20 cellular contexts compared by ENCODE assay signal in the genomic region with DNA sequence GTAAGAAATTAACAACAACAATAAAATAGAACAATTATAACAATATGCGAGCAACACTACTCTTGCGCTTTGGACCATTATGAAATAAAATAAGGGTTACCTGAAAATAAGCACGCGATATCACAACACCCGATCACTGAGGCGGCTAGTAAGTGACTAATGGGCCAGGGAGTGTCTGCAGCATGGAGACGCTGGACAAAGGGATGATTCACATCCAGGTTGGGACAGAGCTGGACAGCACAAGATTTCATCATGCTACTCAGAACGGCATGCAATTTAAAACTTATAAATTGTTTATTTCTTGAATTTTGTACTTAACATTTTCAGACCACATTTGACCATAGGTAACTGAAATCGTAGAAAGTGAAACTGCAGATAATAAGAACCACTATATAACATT. TPM values are rescaled to one million over a fixed set of nuclear protein-coding genes. Genes with fewer than 3 reads are reported as not detected.
DNase-seq lines count a peak whose midpoint lies in the region; ATAC-seq and TF ChIP-seq lines count a peak whose summit lies in the region.
"Had no signal": no experiment of that assay in that cellular context is flagged by ENCODE, and none has a peak within 500 bp of the region (broad histone marks: within the 10 kb centered on the region; RNA-seq: fewer than 3 reads in every experiment).

No MANE protein-coding gene starts in this region.

- peaks cover 0 to 41% of the 10 kb centered on the region in 2 experiments for H3K36me3 ChIP-seq in mesenchymal stem cell (ENCODE audit: control insufficient read depth in 1 of 2, insufficient read depth in 2 of 2, low read depth in 1 of 2, low read length in 2 of 2)

- no peak overlapping the region for H2BK5ac ChIP-seq in mesenchymal stem cell (ENCODE audit: low read depth, low read length, poor library complexity, severe bottlenecking)

- no peak overlapping the region for H3K27ac ChIP-seq in mesenchymal stem cell (ENCODE audit: low read length, poor library complexity, severe bottlenecking)
- H3K27ac ChIP-seq: BLaER1, parathyroid adenoma, testis had no signal

- in situ Hi-C loops in Caki2 (cut with HindIII; ENCODE audit: low pct_unique_long_range_greater_than_20kb, low sequenced_read_pairs): no loop called here

- no peak overlapping the region for H3K4ac ChIP-seq in mesenchymal stem cell (ENCODE audit: low read depth in 1 of 2, low read length in 2 of 2)

- no peaks in the 10 kb centered on the region for H3K27me3 ChIP-seq in mesenchymal stem cell (ENCODE audit: control insufficient read depth in 1 of 2, insufficient read depth in 1 of 2, low read length in 2 of 2)
- H3K27me3 ChIP-seq: BLaER1, testis had no signal

- H3K18ac ChIP-seq in mesenchymal stem cell (ENCODE audit: low read depth in 1 of 2, low read length in 2 of 2): no peak overlapping the region

- H4K8ac ChIP-seq in mesenchymal stem cell (ENCODE audit: low read length): no peak overlapping the region

- H4K91ac ChIP-seq in mesenchymal stem cell (ENCODE audit: low read length): no peak overlapping the region

- no peaks in the 10 kb centered on the region for H3K9me3 ChIP-seq in mesenchymal stem cell (ENCODE audit: control insufficient read depth, low read length)
- H3K9me3 ChIP-seq: BLaER1, testis had no signal

- H2BK12ac ChIP-seq in mesenchymal stem cell (ENCODE audit: low read length in 2 of 2): no peak overlapping the region

- TF ChIP-seq CTCF in cardiac fibroblast (IDR thresholded peaks at IDR 0.05; ENCODE audit: low read depth, low read length): no peak

- H3K14ac ChIP-seq in mesenchymal stem cell (ENCODE audit: low read length in 2 of 2): no peak overlapping the region

- peaks cover 5% of the 10 kb centered on the region for H3K79me1 ChIP-seq in mesenchymal stem cell (replicated peaks; ENCODE audit: low read length, poor library complexity, severe bottlenecking)

- DNase-seq in Caki2 (ENCODE audit: low read depth) (peak; percentile 76), NCI-H460 (ENCODE audit: extremely low read depth, low read depth) (peak; percentile 81), cardiac fibroblast (ENCODE audit: low read depth in 2 of 2) (peak; percentile 57 to 96), mesenchymal stem cell (peak; percentile 80), SW480 (ENCODE audit: low spot score) (no peak), SKM-1 treated with dmso at 0.1 percent for 144 hours (lab: John Stamatoyannopoulos, UW; ENCODE audit: unreplicated experiment) (no peak)
- DNase-seq: activated CD4-positive, alpha-beta T cell treated with anti-CD3 and anti-CD28 coated beads, Interleukin-2, amount 10 ng/mL, durations not matched to agents 24 days and 14 days; activated naive CD8-positive, alpha-beta T cell treated with anti-CD3 and anti-CD28 coated beads, Interleukin-2, amount 50 U/mL, for 24 hours; activated T-cell treated with anti-CD3 and anti-CD28 coated beads, Interleukin-2, amount 50 U/mL, for 24 hours; DND-41; immature natural killer cell; NCI-H1436; NCI-H446 treated with DMSO at 0.1 percent for 48 hours; T-helper 2 cell; testis had no signal

- no peak overlapping the region for H3K23ac ChIP-seq in mesenchymal stem cell (ENCODE audit: low read length in 2 of 2)

- H2BK15ac ChIP-seq in mesenchymal stem cell (ENCODE audit: low read depth, poor library complexity, severe bottlenecking): no peak overlapping the region

- no peak overlapping the region for H3K4me3 ChIP-seq in cardiac fibroblast (replicated peaks in 1 of 2; ENCODE audit: low read depth in 2 of 2, low read length in 2 of 2)
- no peak overlapping the region for H3K4me3 ChIP-seq in mesenchymal stem cell (ENCODE audit: insufficient read depth in 1 of 2, low read depth in 1 of 2, low read length in 2 of 2)
- H3K4me3 ChIP-seq: BLaER1, testis had no signal

- ATAC-seq in HG03520 (IDR thresholded peaks at IDR 0.05; ENCODE audit: unreplicated experiment) (no peak), HG03139 (IDR thresholded peaks at IDR 0.05; ENCODE audit: unreplicated experiment) (no peak)
- ATAC-seq: activated naive CD8-positive, alpha-beta T cell treated with anti-CD3 and anti-CD28 coated beads, Interleukin-2, amount 50 U/mL, for 24 hours; Panc1 had no signal

- H3K9ac ChIP-seq in mesenchymal stem cell (ENCODE audit: low read length): no peak overlapping the region
- H3K9ac ChIP-seq: BLaER1, parathyroid adenoma had no signal

- peak overlapping the region; percentile 16 for H3K4me2 ChIP-seq in mesenchymal stem cell (ENCODE audit: low read length, poor library complexity, severe bottlenecking)
- H3K4me2 ChIP-seq: BLaER1 had no signal

- H2AK5ac ChIP-seq in mesenchymal stem cell (ENCODE audit: low read length, severe bottlenecking): no peak overlapping the region

- no peak overlapping the region for H2AFZ ChIP-seq in mesenchymal stem cell (ENCODE audit: low read depth, low read length)
- H2AFZ ChIP-seq: parathyroid adenoma had no signal

- H2BK120ac ChIP-seq in mesenchymal stem cell (ENCODE audit: low read depth, low read length): no peak overlapping the region

- H3K4me1 ChIP-seq in mesenchymal stem cell (ENCODE audit: control insufficient read depth, insufficient read depth, low read depth, low read length): peaks cover 2% of the 10 kb centered on the region
- H3K4me1 ChIP-seq: BLaER1, testis had no signal

- 86% methylated on average over 7 of the region's 9 CpGs for WGBS in mesenchymal stem cell

RNA-seq across cellular contexts. Expression of gene HIBADH, which starts 15.6 kb away (rescaled TPM):
- total RNA-seq in Caki2 (2014; rRNA removed; shearing (Covaris generic); ENCODE audit: low replicate concordance): 171 and 192 TPM in 2 replicates
- total RNA-seq in NCI-H460 (2014; rRNA removed; shearing (Covaris generic)): 94.7 and 104 TPM in 2 replicates
- 97.6 and 103 TPM in 2 replicates for polyA plus RNA-seq in NCI-H460 (2014; cell fraction: nucleus; rRNA removed)
- 26.9 TPM for polyA plus RNA-seq in mesenchymal stem cell (2013, experiment 1 of 2)
- 29.0 TPM for polyA plus RNA-seq in mesenchymal stem cell (2013, experiment 2 of 2)

Comparison
In these comparisons a context has a peak if more than half of its experiments do, and no peak if none do; other contexts are left out.
1. DNase-seq: peak in Caki2 (single experiment), NCI-H460 (single experiment), cardiac fibroblast (2 of 2) and mesenchymal stem cell (single experiment); none in SW480 (single experiment) and SKM-1 treated with dmso at 0.1 percent for 144 hours (single experiment).